8 cellular contexts compared by ENCODE assay signal in the genomic region with DNA sequence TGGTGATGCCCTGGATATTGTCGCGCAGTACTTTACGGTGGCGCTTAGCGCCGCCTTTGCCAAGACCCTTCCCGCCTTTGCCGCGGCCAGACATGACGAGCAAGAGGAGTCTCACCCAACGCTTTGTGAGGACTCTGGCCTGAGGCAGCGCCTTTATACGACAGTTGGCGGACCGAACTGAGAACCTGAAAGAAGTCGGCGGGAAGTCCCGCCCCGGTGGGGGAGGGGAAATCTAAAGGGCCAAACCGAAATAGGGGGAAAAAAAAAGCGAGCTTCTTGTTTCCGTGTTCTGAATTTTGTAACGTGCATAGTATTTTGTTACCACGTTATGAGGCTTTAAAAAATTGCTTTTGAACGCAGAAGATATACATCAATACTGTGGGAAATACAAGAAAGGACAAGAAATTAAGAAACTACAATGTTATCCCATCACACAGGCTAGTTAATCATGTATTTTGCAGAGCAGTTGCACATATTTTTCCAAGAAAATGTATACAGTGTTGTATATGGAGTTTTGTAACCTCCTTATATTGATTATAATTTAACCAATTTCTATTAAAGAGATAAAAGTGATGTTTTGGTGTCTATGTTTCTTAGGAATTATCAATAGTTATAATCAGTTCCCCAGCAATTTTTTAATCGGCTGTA.
A peak's percentile ranks its signal among the peaks of the same experiment; 100 is the strongest.
DNase-seq lines count a peak whose midpoint lies in the region; ATAC-seq and TF ChIP-seq lines count a peak whose summit lies in the region.
"Not testable (repeated sequence)": the region's sequence is repeated elsewhere in the genome, so short reads cannot be mapped to it uniquely, and the experiment has no call there.

No MANE protein-coding gene starts in this region.

- not testable (repeated sequence) for H3K9me3 ChIP-seq in RWPE2 (ENCODE audit: severe bottlenecking); suprapubic skin

- whole genome bisulfite sequencing in suprapubic skin: 6% methylated on average over 16 of the region's 26 CpGs

- H3K4me1 Mint-ChIP-seq in activated T-helper 2 cell treated with anti-CD3 and anti-CD28 coated beads, Interferon-gamma antibody, Interleukin-2, Interleukin-4, amounts not matched to agents 10 μg/mL and 5 μg/mL and 100 μg/mL, durations not matched to agents 14 hours and 24 hours and 36 hours (ENCODE audit: low read depth): peaks cover 42% of the 10 kb centered on the region
- peaks cover 32% of the 10 kb centered on the region for H3K4me1 Mint-ChIP-seq in nephron

- not testable (repeated sequence) for H3K27me3 Mint-ChIP-seq in activated T-helper 2 cell treated with anti-CD3 and anti-CD28 coated beads, Interferon-gamma antibody, Interleukin-2, Interleukin-4, amounts not matched to agents 10 μg/mL and 5 μg/mL and 100 μg/mL, durations not matched to agents 14 hours and 24 hours and 36 hours (ENCODE audit: low read depth); nephron (ENCODE audit: low read depth)

- not testable (repeated sequence) for TF ChIP-seq CTCF in RWPE2 (IDR thresholded peaks at IDR 0.05; ENCODE audit: poor library complexity, severe bottlenecking); nephron (IDR thresholded peaks at IDR 0.05; ENCODE audit: unreplicated experiment in 3 of 3); suprapubic skin (IDR thresholded peaks at IDR 0.05)

- peaks cover 21% of the 10 kb centered on the region for H3K4me1 ChIP-seq in RWPE2 (ENCODE audit: insufficient read depth, poor library complexity, severe bottlenecking)
- H3K4me1 ChIP-seq in suprapubic skin: peaks cover 22% of the 10 kb centered on the region

- H3K4me3 Mint-ChIP-seq in activated T-helper 2 cell treated with anti-CD3 and anti-CD28 coated beads, Interferon-gamma antibody, Interleukin-2, Interleukin-4, amounts not matched to agents 10 μg/mL and 5 μg/mL and 100 μg/mL, durations not matched to agents 14 hours and 24 hours and 36 hours (ENCODE audit: low read depth): peak overlapping the region; percentile 83
- peak overlapping the region; percentile 86 to 94 (median 92) for H3K4me3 Mint-ChIP-seq in nephron

- peak; percentile 56 for TF ChIP-seq POLR2A in GM10847 (IDR thresholded peaks at IDR 0.05; ENCODE audit: extremely low read depth, insufficient read length)
- not testable (repeated sequence) for TF ChIP-seq POLR2A in suprapubic skin (IDR thresholded peaks at IDR 0.05)

- not testable (repeated sequence) for H3K9me3 Mint-ChIP-seq in activated T-helper 2 cell treated with anti-CD3 and anti-CD28 coated beads, Interferon-gamma antibody, Interleukin-2, Interleukin-4, amounts not matched to agents 10 μg/mL and 5 μg/mL and 100 μg/mL, durations not matched to agents 14 hours and 24 hours and 36 hours; nephron

- H3K27me3 ChIP-seq in RWPE2 (ENCODE audit: insufficient read depth, poor library complexity, severe bottlenecking); suprapubic skin: not testable (repeated sequence)

- intact Hi-C loops in activated T-helper 2 cell treated with anti-CD3 and anti-CD28 coated beads, Interferon-gamma antibody, Interleukin-2, Interleukin-4, amounts not matched to agents 10 μg/mL and 5 μg/mL and 100 μg/mL, durations not matched to agents 14 hours and 24 hours and 36 hours (cut with micrococcal nuclease): loop anchor here (10.0 kb wide), 1 partner anchor 1637 kb away; a partner anchor contains a TSS

- H3K27ac Mint-ChIP-seq in activated T-helper 2 cell treated with anti-CD3 and anti-CD28 coated beads, Interferon-gamma antibody, Interleukin-2, Interleukin-4, amounts not matched to agents 10 μg/mL and 5 μg/mL and 100 μg/mL, durations not matched to agents 14 hours and 24 hours and 36 hours: peak overlapping the region; percentile 99
- peak overlapping the region; percentile 96 to 98 (median 97) for H3K27ac Mint-ChIP-seq in nephron

- H3K36me3 Mint-ChIP-seq in activated T-helper 2 cell treated with anti-CD3 and anti-CD28 coated beads, Interferon-gamma antibody, Interleukin-2, Interleukin-4, amounts not matched to agents 10 μg/mL and 5 μg/mL and 100 μg/mL, durations not matched to agents 14 hours and 24 hours and 36 hours (ENCODE audit: low read depth): not testable (repeated sequence)
- H3K36me3 Mint-ChIP-seq in nephron (ENCODE audit: low read depth): peaks cover 27% of the 10 kb centered on the region

- DNase-seq in M059J (ENCODE audit: low read depth): peak; percentile 58
- DNase-seq in RWPE2 (ENCODE audit: low spot score): not testable (repeated sequence)
- DNase-seq in activated T-helper 2 cell treated with anti-CD3 and anti-CD28 coated beads, Interferon-gamma antibody, Interleukin-2, Interleukin-4, amounts not matched to agents 10 μg/mL and 5 μg/mL and 100 μg/mL, durations not matched to agents 14 hours and 24 hours and 36 hours (ENCODE audit: low spot score): peak; percentile 83
- DNase-seq in fibroblast of peridontal ligament (ENCODE audit: extremely low read depth): peak; percentile 66
- peak in 1 of 2 donors; percentile 84 for DNase-seq in suprapubic skin (ENCODE audit: low spot score in 2 of 2)

- H3K27ac ChIP-seq in RWPE2 (ENCODE audit: poor library complexity, severe bottlenecking) (peak overlapping the region; percentile 86), suprapubic skin (peak overlapping the region; percentile 45)

- TF ChIP-seq EP300 in suprapubic skin (IDR thresholded peaks at IDR 0.05): not testable (repeated sequence)

- H3K4me3 ChIP-seq in RWPE2 (ENCODE audit: severe bottlenecking) (peak overlapping the region; percentile 14), suprapubic skin (peak overlapping the region; percentile 51)

- ATAC-seq in HG02571 (IDR thresholded peaks at IDR 0.05; ENCODE audit: unreplicated experiment) (peak; percentile 73), RWPE2 (ENCODE audit: low read depth) (peak; percentile 80)

- not testable (repeated sequence) for H3K36me3 ChIP-seq in RWPE2 (ENCODE audit: low read depth); suprapubic skin
